8 cellular contexts compared by ENCODE assay signal in the genomic region with DNA sequence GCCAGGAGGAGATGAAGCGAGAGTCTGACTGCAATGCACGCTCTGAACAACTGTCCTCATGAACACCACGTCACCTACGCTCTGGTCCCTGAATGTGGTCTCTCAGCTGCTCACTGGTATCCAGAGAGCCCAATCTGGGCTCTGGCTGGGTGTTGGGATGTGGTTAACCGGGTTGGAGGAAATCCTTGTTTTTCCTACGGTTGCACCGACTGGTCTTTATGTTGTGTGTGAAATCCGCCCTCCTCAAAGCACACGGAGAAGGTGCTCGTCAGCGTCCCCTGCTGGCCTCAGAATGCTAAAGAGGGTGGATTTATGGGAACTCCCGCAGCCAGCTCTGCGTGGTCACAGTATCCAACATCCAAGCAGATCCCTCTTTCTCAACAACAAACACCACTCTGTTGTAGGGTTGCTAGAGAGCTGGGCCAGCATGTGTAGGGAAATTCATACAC. TPM values are rescaled to one million over a fixed set of nuclear protein-coding genes. Genes with fewer than 3 reads are reported as not detected.
A peak's percentile ranks its signal among the peaks of the same experiment; 100 is the strongest.
DNase-seq lines count a peak whose midpoint lies in the region; ATAC-seq and TF ChIP-seq lines count a peak whose summit lies in the region.

No MANE protein-coding gene starts in this region.

- no peaks in the 10 kb centered on the region for H3K9me3 Mint-ChIP-seq in CD4-positive, CD25-positive, alpha-beta regulatory T cell
- no peaks in the 10 kb centered on the region for H3K9me3 Mint-ChIP-seq in T-cell

- H3K4me3 ChIP-seq in CD4-positive, CD25-positive, alpha-beta regulatory T cell (ENCODE audit: low read depth, low read length), result no peak overlapping the region
- H3K4me3 ChIP-seq in HFF-Myc (replicated peaks; ENCODE audit: low read depth, low read length) (no peak overlapping the region), psoas muscle (no peak overlapping the region)

- H3K27ac ChIP-seq in CD4-positive, CD25-positive, alpha-beta regulatory T cell (ENCODE audit: insufficient read depth, low read length, poor library complexity, severe bottlenecking), result no peak overlapping the region
- no peak overlapping the region for H3K27ac ChIP-seq in psoas muscle

- WGBS in psoas muscle, 3 donors, result 68 to 74% (median 72%) methylated on average over 13 of the region's 13 CpGs

- H3K36me3 Mint-ChIP-seq in CD4-positive, CD25-positive, alpha-beta regulatory T cell, result no peaks in the 10 kb centered on the region
- H3K36me3 Mint-ChIP-seq in T-cell, result no peaks in the 10 kb centered on the region

- CTCF ChIA-PET in T-cell (lab: Charles Lee), result interaction anchor here (1.1 to 1.4 kb wide), 2 partner anchors 156 to 176 kb away, joined by 3 to 6 read pairs; no protein-coding TSS in a partner anchor

- H3K4me1 ChIP-seq in CD4-positive, CD25-positive, alpha-beta regulatory T cell (ENCODE audit: control insufficient read depth, insufficient read depth, low read length, poor library complexity, severe bottlenecking), result no peaks in the 10 kb centered on the region
- no peaks in the 10 kb centered on the region for H3K4me1 ChIP-seq in psoas muscle

- intact Hi-C loops in psoas muscle (cut with DNase I), result loop anchor here in 1 of 2 donors (5.0 kb wide), 1 partner anchor 115 kb away; no protein-coding TSS in a partner anchor

- no peaks in the 10 kb centered on the region for H3K36me3 ChIP-seq in CD4-positive, CD25-positive, alpha-beta regulatory T cell (ENCODE audit: control insufficient read depth, insufficient read depth, low read length)
- no peaks in the 10 kb centered on the region for H3K36me3 ChIP-seq in psoas muscle (ENCODE audit: insufficient read depth in 1 of 2, low read depth in 1 of 2)

- no peaks in the 10 kb centered on the region for H3K9me3 ChIP-seq in CD4-positive, CD25-positive, alpha-beta regulatory T cell (ENCODE audit: control insufficient read depth in 2 of 2, low read length in 2 of 2)
- H3K9me3 ChIP-seq in psoas muscle, result no peaks in the 10 kb centered on the region

- no peak overlapping the region for H3K4me3 Mint-ChIP-seq in CD4-positive, CD25-positive, alpha-beta regulatory T cell
- H3K4me3 Mint-ChIP-seq in T-cell, result no peak overlapping the region

- peak; percentile 73 for TF ChIP-seq CTCF in HFF-Myc (IDR thresholded peaks at IDR 0.05; ENCODE audit: low read depth, low read length, missing control alignments)
- TF ChIP-seq CTCF in psoas muscle (IDR thresholded peaks at IDR 0.05), result peak; percentile 26

- H3K27me3 ChIP-seq in CD4-positive, CD25-positive, alpha-beta regulatory T cell (ENCODE audit: control insufficient read depth, insufficient read depth, low read length), result no peaks in the 10 kb centered on the region
- peaks cover 0 to 5% (median 4%) of the 10 kb centered on the region in 3 donors for H3K27me3 ChIP-seq in psoas muscle (ENCODE audit: insufficient read depth in 3 of 3, low read length in 2 of 3)

- H3K27me3 Mint-ChIP-seq in CD4-positive, CD25-positive, alpha-beta regulatory T cell, result peaks cover 7% of the 10 kb centered on the region
- peaks cover 31 to 35% of the 10 kb centered on the region in 2 donors for H3K27me3 Mint-ChIP-seq in T-cell

- no peak for ATAC-seq in CD4-positive, CD25-positive, alpha-beta regulatory T cell (ENCODE audit: low read depth in 2 of 2)
- ATAC-seq in T-cell (replicated peaks in 1 of 4), result no peak
- no peak for ATAC-seq in psoas muscle

- H3K4me1 Mint-ChIP-seq in CD4-positive, CD25-positive, alpha-beta regulatory T cell, result peaks cover 0 to 4% (median 0%) of the 10 kb centered on the region in 4 donors
- no peaks in the 10 kb centered on the region for H3K4me1 Mint-ChIP-seq in T-cell

- peak in 2 of 3 donors; percentile 22 to 37 for DNase-seq in CD4-positive, CD25-positive, alpha-beta regulatory T cell
- DNase-seq in HFF-Myc (ENCODE audit: extremely low read depth, low read depth) (peak; percentile 11), T-cell (peak in 25 of 34 experiments; percentile 5 to 40 (median 18)), dermis microvascular lymphatic vessel endothelial cell (ENCODE audit: low read depth in 2 of 2) (peak; percentile 18 to 56), psoas muscle (no peak), NCI-H2081 treated with DMSO at 0.1 percent for 48 hours (lab: John Stamatoyannopoulos, UW) (no peak), NCI-H2029 treated with DMSO at 0.1 percent for 48 hours (lab: John Stamatoyannopoulos, UW) (no peak), hippocampal formation (lab: John Stamatoyannopoulos, UW) (no peak)

- POLR2A ChIA-PET in T-cell (lab: Charles Lee), result no interaction called here

- H3K27ac Mint-ChIP-seq in CD4-positive, CD25-positive, alpha-beta regulatory T cell, result no peak overlapping the region
- H3K27ac Mint-ChIP-seq in T-cell, result no peak overlapping the region

RNA-seq across cellular contexts. Expression of gene FAM89A, which starts 51.8 kb away (rescaled TPM):
- 1.1 TPM for total RNA-seq in CD4-positive, CD25-positive, alpha-beta regulatory T cell
- polyA plus RNA-seq in CD4-positive, CD25-positive, alpha-beta regulatory T cell, result 1 to 10 TPM; 2.1 to 7.9 (median 5.7) TPM
- total RNA-seq in T-cell, result 1 to 10 TPM; 3.0 to 9.5 (median 7.6) TPM
- total RNA-seq in dermis microvascular lymphatic vessel endothelial cell, result 20.0 and 30.5 TPM in 2 replicates
- total RNA-seq in psoas muscle, result 1 to 10 TPM; 2.7 to 6.3 (median 4.6) TPM
- polyA plus RNA-seq in psoas muscle, result 1 to 10 TPM; 2.9 to 5.1 (median 4.2) TPM

Comparison
In these comparisons a context has a peak if more than half of its experiments do, and no peak if none do; other contexts are left out.
1. DNase-seq: peak in CD4-positive, CD25-positive, alpha-beta regulatory T cell (2 of 3), HFF-Myc (single experiment), T-cell (25 of 34) and dermis microvascular lymphatic vessel endothelial cell (2 of 2); none in psoas muscle (0 of 2), NCI-H2081 treated with DMSO at 0.1 percent for 48 hours (single experiment), NCI-H2029 treated with DMSO at 0.1 percent for 48 hours (single experiment) and hippocampal formation (0 of 2).